In the genomic region with DNA sequence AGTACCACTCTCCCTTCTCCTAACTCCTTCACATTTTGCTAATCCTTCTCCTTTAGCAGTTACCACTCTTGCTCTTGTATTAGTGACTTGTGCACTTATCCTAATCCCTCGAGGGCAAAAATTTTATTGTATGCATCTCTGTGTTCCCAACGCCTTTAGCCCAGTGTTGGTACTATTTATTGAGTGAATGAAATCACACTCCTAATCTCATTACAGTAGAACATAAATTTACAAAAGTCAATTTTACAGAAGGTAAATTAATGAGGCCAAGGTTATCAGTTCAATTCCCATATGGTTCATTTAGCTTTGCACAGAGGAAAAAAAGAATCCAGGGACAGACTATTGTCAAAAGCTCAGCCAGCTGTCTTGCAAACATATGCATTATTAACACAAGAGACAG, we compare ENCODE assay signal across 24 cellular contexts.
A peak's percentile ranks its signal among the peaks of the same experiment; 100 is the strongest.
DNase-seq lines count a peak whose midpoint lies in the region; ATAC-seq, FAIRE-seq and TF ChIP-seq lines count a peak whose summit lies in the region.
"Had no signal": no experiment of that assay in that cellular context is flagged by ENCODE, and none has a peak within 500 bp of the region (broad histone marks: within the 10 kb centered on the region; RNA-seq: fewer than 3 reads in every experiment).

No MANE protein-coding gene starts in this region.

- no peak overlapping the region for H3K27ac ChIP-seq in vagina
- H3K27ac ChIP-seq: 22Rv1, BLaER1, C4-2B had no signal

- FAIRE-seq in islet of Langerhans (lab: Jason Lieb, UNC), result peak; percentile 73
- FAIRE-seq: A204.1, GM12878, GM19239, H54 had no signal

- no peak for TF ChIP-seq POLR2A in vagina (IDR thresholded peaks at IDR 0.05)

- no peak for ATAC-seq in HG02970 (IDR thresholded peaks at IDR 0.05; ENCODE audit: low FRiP score, unreplicated experiment)
- ATAC-seq in HG03565 (IDR thresholded peaks at IDR 0.05; ENCODE audit: unreplicated experiment), result no peak
- no peak for ATAC-seq in HG02938 (IDR thresholded peaks at IDR 0.05; ENCODE audit: unreplicated experiment)
- ATAC-seq: CD8-positive, alpha-beta T cell; GM12878; GM23338 had no signal

- H3K27me3 ChIP-seq in vagina, result no peaks in the 10 kb centered on the region
- H3K27me3 ChIP-seq: BLaER1 had no signal

- H3K4me1 ChIP-seq in vagina, result peaks cover 16% of the 10 kb centered on the region
- H3K4me1 ChIP-seq: BLaER1 had no signal

- no peak overlapping the region for H3K4me3 ChIP-seq in vagina
- H3K4me3 ChIP-seq: BLaER1, GM12878, GM23338 had no signal

- no peak for TF ChIP-seq CTCF in vagina (IDR thresholded peaks at IDR 0.05)

- DNase-seq in NCI-H82 (lab: John Stamatoyannopoulos, UW) (peak; percentile 2), NCI-H82 treated with DMSO at 0.1 percent for 48 hours (lab: John Stamatoyannopoulos, UW; ENCODE audit: unreplicated experiment) (no peak), NCI-H69 (lab: John Stamatoyannopoulos, UW) (peak; percentile 46), vagina (ENCODE audit: extremely low spot score in 2 of 2) (no peak)
- DNase-seq: Caco-2; CD4-positive, CD25-positive, alpha-beta regulatory T cell; CD8-positive, alpha-beta T cell; DMS153; DMS79; EL; GDM1; HCEC 1CT had no signal

- no peaks in the 10 kb centered on the region for H3K36me3 ChIP-seq in vagina
- H3K36me3 ChIP-seq: BLaER1 had no signal

- H3K9me3 ChIP-seq in vagina, result no peaks in the 10 kb centered on the region
- H3K9me3 ChIP-seq: BLaER1, Caco-2 had no signal

- intact Hi-C loops in vagina (cut with DNase I), result no loop called here

Comparison
In these comparisons a context has a peak if more than half of its experiments do, and no peak if none do; other contexts are left out.
1. DNase-seq: peak in NCI-H82 (single experiment) and NCI-H69 (single experiment); none in NCI-H82 treated with DMSO at 0.1 percent for 48 hours (single experiment) and vagina (0 of 2).